8 cellular contexts compared by ENCODE assay signal in genomic region chr15:63122002-63122893, GRCh38. TPM values are rescaled to one million over a fixed set of nuclear protein-coding genes. Genes with fewer than 3 reads are reported as not detected.
DNase-seq lines count a peak whose midpoint lies in the region; ATAC-seq and TF ChIP-seq lines count a peak whose summit lies in the region.

No MANE protein-coding gene starts in this region.

- H3K4me3 ChIP-seq in fibroblast of pulmonary artery (replicated peaks; ENCODE audit: low read depth, low read length), result peak overlapping the region; percentile 86

- CTCF ChIA-PET in Calu3 (lab: Charles Lee), result no interaction called here

- peaks cover 18% of the 10 kb centered on the region for H3K36me3 Mint-ChIP-seq in Calu3 (ENCODE audit: insufficient read depth, unreplicated experiment)
- peaks cover 26% of the 10 kb centered on the region for H3K36me3 Mint-ChIP-seq in natural killer cell treated with Interleukin-12 subunit alpha and Interleukin-12 subunit beta and Interleukin-15 and Interleukin-18, amount 100 ng/mL, for 72 hours

- H3K9me3 Mint-ChIP-seq in Calu3 (ENCODE audit: low read depth, unreplicated experiment), result peaks cover 9% of the 10 kb centered on the region
- no peaks in the 10 kb centered on the region for H3K9me3 Mint-ChIP-seq in natural killer cell treated with Interleukin-12 subunit alpha and Interleukin-12 subunit beta and Interleukin-15 and Interleukin-18, amount 100 ng/mL, for 72 hours

- intact Hi-C loops in Calu3 (cut with micrococcal nuclease; ENCODE audit: unreplicated experiment), result loop anchor here (5.0 kb wide), 1 partner anchor 35 kb away; the partner anchor contains the start of gene RPS27L

- no peak for TF ChIP-seq CTCF in Calu3 (IDR thresholded peaks at IDR 0.05; ENCODE audit: unreplicated experiment)
- peak; percentile 5 for TF ChIP-seq CTCF in fibroblast of pulmonary artery (IDR thresholded peaks at IDR 0.05; ENCODE audit: low read length, missing control alignments)

- peak; percentile 87 for ATAC-seq in GM21390 (IDR thresholded peaks at IDR 0.05; ENCODE audit: unreplicated experiment)
- peak; percentile 97 to 98 for ATAC-seq in natural killer cell treated with Interleukin-12 subunit alpha and Interleukin-12 subunit beta and Interleukin-15 and Interleukin-18, amount 100 ng/mL, for 72 hours
- ATAC-seq in stimulated activated naive CD8-positive, alpha-beta T cell treated with anti-CD3 and anti-CD28 coated beads, Interleukin-15, Interleukin-2, amounts not matched to agents 100 U/mL and 50 U/mL, for 24 hours, result peak; percentile 94

- H3K4me1 Mint-ChIP-seq in Calu3 (ENCODE audit: low read depth, unreplicated experiment), result peaks cover 24% of the 10 kb centered on the region
- H3K4me1 Mint-ChIP-seq in natural killer cell treated with Interleukin-12 subunit alpha and Interleukin-12 subunit beta and Interleukin-15 and Interleukin-18, amount 100 ng/mL, for 72 hours (ENCODE audit: low read depth in 2 of 2), result peaks cover 14 to 24% of the 10 kb centered on the region in 2 donors

- BruUV-seq in Calu3 (replicated peaks; lab: Mats Ljungman, UMichigan), result no TSS peak

- peak; percentile 78 for DNase-seq in Calu3
- DNase-seq in HUDEP-2 (lab: John Stamatoyannopoulos, UW; ENCODE audit: unreplicated experiment in 76 of 76), result peak in 73 of 76 experiments; percentile 13 to 91 (median 73)
- DNase-seq in RPMI7951 (ENCODE audit: low read depth), result peak; percentile 81
- DNase-seq in activated T-helper 9 cell treated with anti-CD3 and anti-CD28 coated beads, Interleukin-2, amount 50 U/mL, for 16 hours (ENCODE audit: low read depth), result peak; percentile 84
- DNase-seq in fibroblast of pulmonary artery (ENCODE audit: low read depth), result peak; percentile 80
- peak; percentile 97 for DNase-seq in natural killer cell treated with Interleukin-12 subunit alpha and Interleukin-12 subunit beta and Interleukin-15 and Interleukin-18, amount 100 ng/mL, for 72 hours (ENCODE audit: low spot score)
- peak; percentile 85 for DNase-seq in stimulated activated naive CD8-positive, alpha-beta T cell treated with anti-CD3 and anti-CD28 coated beads, Interleukin-15, Interleukin-2, amounts not matched to agents 100 U/mL and 50 U/mL, for 24 hours

- no peaks in the 10 kb centered on the region for H3K27me3 Mint-ChIP-seq in Calu3 (ENCODE audit: unreplicated experiment)
- no peaks in the 10 kb centered on the region for H3K27me3 Mint-ChIP-seq in natural killer cell treated with Interleukin-12 subunit alpha and Interleukin-12 subunit beta and Interleukin-15 and Interleukin-18, amount 100 ng/mL, for 72 hours

- no peak overlapping the region for H3K27ac Mint-ChIP-seq in Calu3 (ENCODE audit: unreplicated experiment)
- H3K27ac Mint-ChIP-seq in natural killer cell treated with Interleukin-12 subunit alpha and Interleukin-12 subunit beta and Interleukin-15 and Interleukin-18, amount 100 ng/mL, for 72 hours, result peak overlapping the region; percentile 79 to 89

- peak overlapping the region; percentile 70 for H3K4me3 Mint-ChIP-seq in Calu3 (ENCODE audit: low read depth, unreplicated experiment)
- peak overlapping the region; percentile 91 for H3K4me3 Mint-ChIP-seq in natural killer cell treated with Interleukin-12 subunit alpha and Interleukin-12 subunit beta and Interleukin-15 and Interleukin-18, amount 100 ng/mL, for 72 hours

RNA-seq across cellular contexts. Expression of gene LACTB, which starts 0.6 kb away (rescaled TPM):
- total RNA-seq in Calu3 (2022), result 16.1 and 17.3 TPM in 2 replicates
- 19.6 and 24.8 TPM in 2 replicates for total RNA-seq in RPMI7951 (2014; rRNA removed; shearing (Covaris generic))
- total RNA-seq in natural killer cell treated with Interleukin-12 subunit alpha and Interleukin-12 subunit beta and Interleukin-15 and Interleukin-18, amount 100 ng/mL, for 72 hours, result 10 to 100 TPM; 16.7 to 43.6 TPM

RNA-seq across cellular contexts. Expression of gene RPS27L, which starts 35.0 kb away (rescaled TPM):
- 64.4 and 66.8 TPM in 2 replicates for total RNA-seq in Calu3 (2022)
- 233 and 241 TPM in 2 replicates for total RNA-seq in RPMI7951 (2014; rRNA removed; shearing (Covaris generic))
- total RNA-seq in natural killer cell treated with Interleukin-12 subunit alpha and Interleukin-12 subunit beta and Interleukin-15 and Interleukin-18, amount 100 ng/mL, for 72 hours, result 100 to 1,000 TPM in 1 of 2 donors, 10 to 100 TPM in 1; 41.6 to 112 TPM

Comparison
In these comparisons a context has a peak if more than half of its experiments do, and no peak if none do; other contexts are left out.
1. Peak in every context shown above with its lines: DNase-seq, ATAC-seq and H3K4me3 ChIP-seq.